Comparison of ENCODE assay signal across 15 cellular contexts in the genomic region with DNA sequence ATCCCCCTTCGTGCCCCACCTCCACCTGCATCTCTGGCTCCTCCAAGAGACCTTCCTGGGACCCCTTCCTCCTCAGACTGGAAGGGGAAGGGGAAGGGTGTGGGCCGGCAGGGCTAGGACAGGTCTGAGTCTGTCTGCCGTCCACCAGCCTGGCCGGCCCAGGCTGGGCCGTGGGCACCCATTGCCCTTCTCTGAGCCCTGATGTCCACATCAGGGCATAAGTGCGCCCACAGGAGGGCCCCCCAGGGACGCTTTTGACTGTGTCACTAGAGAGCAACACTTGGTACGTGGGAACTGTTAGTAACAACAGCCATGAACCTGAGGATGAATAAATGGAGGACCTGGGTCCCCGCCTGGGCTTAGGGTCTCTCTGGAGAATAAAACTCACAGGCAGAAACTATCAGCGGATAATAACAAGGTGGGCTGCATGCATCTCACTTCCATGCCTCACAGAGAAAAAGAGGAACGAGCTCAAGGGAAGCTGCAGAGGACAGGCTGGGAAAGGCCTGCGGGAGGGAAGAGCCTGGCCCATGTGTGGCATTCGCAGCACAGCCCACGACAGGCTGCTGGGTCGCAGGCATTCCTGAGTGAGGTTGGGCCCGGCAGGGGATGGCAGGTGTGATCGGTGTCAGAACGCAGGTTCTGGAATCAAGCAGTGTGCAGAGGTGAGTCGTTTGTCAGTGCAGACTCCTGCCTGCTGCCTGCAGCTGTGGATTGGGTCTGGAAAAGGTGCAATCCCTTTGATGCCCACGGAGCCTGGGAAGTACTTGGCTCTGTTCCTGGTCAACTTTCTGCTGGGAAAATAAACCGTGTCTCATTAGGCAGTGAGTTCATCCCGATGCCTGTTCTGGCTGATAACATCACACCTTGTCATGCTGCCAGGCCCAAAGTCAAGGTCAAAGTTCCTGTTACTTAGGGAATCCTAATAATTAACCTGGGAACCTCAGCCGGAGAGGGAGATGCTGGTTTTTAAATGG.
DNase-seq lines count a peak whose midpoint lies in the region; ATAC-seq, FAIRE-seq and TF ChIP-seq lines count a peak whose summit lies in the region.
"Had no signal": no experiment of that assay in that cellular context is flagged by ENCODE, and none has a peak within 500 bp of the region (broad histone marks: within the 10 kb centered on the region; RNA-seq: fewer than 3 reads in every experiment).

No MANE protein-coding gene starts in this region.

- DNase-seq in A549 (ENCODE audit: low read depth in 1 of 2, low spot score in 1 of 2) (peak; percentile 16 to 65), HuH-7 (ENCODE audit: low spot score) (peak; percentile 62), amniotic epithelial cell (ENCODE audit: low read depth) (peak; percentile 50), left lobe of liver (ENCODE audit: low spot score) (peak; percentile 95), DMS153 (lab: John Stamatoyannopoulos, UW) (no peak), HPDE6-E6E7 (ENCODE audit: extremely low spot score) (no peak), natural killer cell (no peak), GM10248 (ENCODE audit: extremely low spot score) (no peak)
- DNase-seq: activated CD4-positive, alpha-beta T cell treated with anti-CD3 and anti-CD28 coated beads for 1 hour; activated naive CD4-positive, alpha-beta T cell; NCI-H187 treated with DMSO at 0.1 percent for 48 hours; nephron progenitor cell; SHP77; stimulated activated CD4-positive, alpha-beta T cell treated with anti-CD3 and anti-CD28 coated beads, Interleukin-4, amount 100 ng/mL, for 4 hours had no signal

- no peak for TF ChIP-seq POLR2A in A549 (IDR thresholded peaks at IDR 0.05; ENCODE audit: low read length)

- no peak for FAIRE-seq in A549 (lab: Jason Lieb, UNC)

- H3K4me2 ChIP-seq in A549, result peak overlapping the region; percentile 50

- no peaks in the 10 kb centered on the region for H3K36me3 Mint-ChIP-seq in natural killer cell

- no peaks in the 10 kb centered on the region for H3K27me3 Mint-ChIP-seq in natural killer cell (ENCODE audit: low read depth in 2 of 2)

- H3K4me3 ChIP-seq in A549, result no peak overlapping the region
- H3K4me3 ChIP-seq: thoracic aorta had no signal

- ATAC-seq in A549 (peak; percentile 71 to 78; a peak in 5 of 6 replicates), left lobe of liver (peak; percentile 91), natural killer cell (no peak)

- intact Hi-C loops in natural killer cell (cut with micrococcal nuclease), result no loop called here

- H3K27ac Mint-ChIP-seq in natural killer cell, result no peak overlapping the region
- H3K27ac Mint-ChIP-seq: nephron progenitor cell had no signal

- H3K4me1 ChIP-seq in A549, result peaks cover 25% of the 10 kb centered on the region

- H3K9me3 Mint-ChIP-seq in natural killer cell, result no peaks in the 10 kb centered on the region
- H3K9me3 Mint-ChIP-seq: nephron progenitor cell had no signal

- TF ChIP-seq RAD21 in A549 (conservative IDR thresholded peaks at IDR 0.05 in 1 of 2, IDR thresholded peaks at IDR 0.05 in 1 of 2), result no peak

- H3K4me1 Mint-ChIP-seq in natural killer cell, result peaks cover 0 to 7% of the 10 kb centered on the region in 2 donors

- CTCF ChIA-PET in A549 (lab: Yijun Ruan, JAX), result interaction anchor here (0.9 to 2.2 kb wide), 2 partner anchors 11 to 20 kb away, joined by 3 to 7 read pairs; no protein-coding TSS in a partner anchor
- CTCF ChIA-PET in GM10248 (lab: Yijun Ruan, JAX), result interaction anchor here (1.4 kb wide), 1 partner anchor 65 kb away, joined by 3 read pairs; no protein-coding TSS in a partner anchor

- H3K9me3 ChIP-seq in A549, result no peaks in the 10 kb centered on the region
- H3K9me3 ChIP-seq: thoracic aorta had no signal

- POLR2A ChIA-PET in A549 (lab: Yijun Ruan, JAX) (no interaction called here), GM10248 (lab: Yijun Ruan, JAX) (no interaction called here)

- H3K4me3 Mint-ChIP-seq in natural killer cell, result no peak overlapping the region
- H3K4me3 Mint-ChIP-seq: nephron progenitor cell had no signal

- WGBS in A549 (ENCODE audit: missing lambda C conversion rate), result 48% methylated on average over 20 of the region's 23 CpGs

- TF ChIP-seq CTCF in A549 (IDR thresholded peaks at IDR 0.05), result no peak
- TF ChIP-seq CTCF in natural killer cell (IDR thresholded peaks at IDR 0.05), result no peak
- no peak for TF ChIP-seq CTCF in GM10248 (IDR thresholded peaks at IDR 0.05; ENCODE audit: control extremely low read depth, extremely low read depth, low read depth, missing control alignments)

- H3K27ac ChIP-seq in A549, result peak overlapping the region in 1 of 2 experiments; percentile 8; a peak in 2 of 6 replicates
- H3K27ac ChIP-seq: thoracic aorta had no signal

- no peak for TF ChIP-seq EP300 in A549 (IDR thresholded peaks at IDR 0.05)

TF ChIP-seq in A549, 52 proteins besides CTCF, POLR2A, EP300 and RAD21:
- TF ChIP-seq HEYL (CRISPR knock-in tag; IDR thresholded peaks at IDR 0.05), result no peak
- TF ChIP-seq, protein P1, sequence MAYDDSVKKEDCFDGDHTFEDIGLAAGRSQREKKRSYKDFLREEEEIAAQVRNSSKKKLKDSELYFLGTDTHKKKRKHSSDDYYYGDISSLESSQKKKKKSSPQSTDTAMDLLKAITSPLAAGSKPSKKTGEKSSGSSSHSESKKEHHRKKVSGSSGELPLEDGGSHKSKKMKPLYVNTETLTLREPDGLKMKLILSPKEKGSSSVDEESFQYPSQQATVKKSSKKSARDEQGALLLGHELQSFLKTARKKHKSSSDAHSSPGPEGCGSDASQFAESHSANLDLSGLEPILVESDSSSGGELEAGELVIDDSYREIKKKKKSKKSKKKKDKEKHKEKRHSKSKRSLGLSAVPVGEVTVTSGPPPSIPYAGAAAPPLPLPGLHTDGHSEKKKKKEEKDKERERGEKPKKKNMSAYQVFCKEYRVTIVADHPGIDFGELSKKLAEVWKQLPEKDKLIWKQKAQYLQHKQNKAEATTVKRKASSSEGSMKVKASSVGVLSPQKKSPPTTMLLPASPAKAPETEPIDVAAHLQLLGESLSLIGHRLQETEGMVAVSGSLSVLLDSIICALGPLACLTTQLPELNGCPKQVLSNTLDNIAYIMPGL (CRISPR knock-in tag; IDR thresholded peaks at IDR 0.05; ENCODE audit: borderline replicate concordance), result no peak
- 0 out of 2 replicates have a peak, but pooled peaks have one; percentile 16 for TF ChIP-seq GATA3 (IDR thresholded peaks at IDR 0.05; ENCODE audit: borderline replicate concordance)

Comparison
In these comparisons a context has a peak if more than half of its experiments do, and no peak if none do; other contexts are left out.
1. ATAC-seq: peak in A549 (2 of 2) and left lobe of liver (single experiment); none in natural killer cell (0 of 3).
2. DNase-seq: peak in A549 (2 of 2), HuH-7 (single experiment), amniotic epithelial cell (single experiment) and left lobe of liver (single experiment); none in DMS153 (single experiment), HPDE6-E6E7 (single experiment), natural killer cell (single experiment) and GM10248 (single experiment).